In genomic region chr3:113264249-113264648, GRCh38 we compare ENCODE assay signal across 14 cellular contexts. TPM values are rescaled to one million over a fixed set of nuclear protein-coding genes. Genes with fewer than 3 reads are reported as not detected.
DNase-seq lines count a peak whose midpoint lies in the region; ATAC-seq and TF ChIP-seq lines count a peak whose summit lies in the region.
"Had no signal": no experiment of that assay in that cellular context is flagged by ENCODE, and none has a peak within 500 bp of the region (broad histone marks: within the 10 kb centered on the region; RNA-seq: fewer than 3 reads in every experiment).

No MANE protein-coding gene starts in this region.

- H3K36me3 Mint-ChIP-seq in Calu3 (ENCODE audit: insufficient read depth, unreplicated experiment): no peaks in the 10 kb centered on the region
- H3K36me3 Mint-ChIP-seq in CD8-positive, alpha-beta memory T cell: no peaks in the 10 kb centered on the region

- H3K9me3 ChIP-seq in left lung: no peaks in the 10 kb centered on the region
- no peaks in the 10 kb centered on the region for H3K9me3 ChIP-seq in CD8-positive, alpha-beta memory T cell (ENCODE audit: low read length)
- H3K9me3 ChIP-seq: ovary, thoracic aorta had no signal

- no peaks in the 10 kb centered on the region for H3K27me3 ChIP-seq in left lung
- no peaks in the 10 kb centered on the region for H3K27me3 ChIP-seq in CD8-positive, alpha-beta memory T cell (ENCODE audit: insufficient read depth, low read length, poor library complexity, severe bottlenecking)
- H3K27me3 ChIP-seq: ovary had no signal

- H3K27ac ChIP-seq in left lung: no peak overlapping the region
- H3K27ac ChIP-seq in CD8-positive, alpha-beta memory T cell (ENCODE audit: low read depth, low read length): no peak overlapping the region
- H3K27ac ChIP-seq: KMS-11, thoracic aorta had no signal

- ATAC-seq in GM19035 (IDR thresholded peaks at IDR 0.05; ENCODE audit: unreplicated experiment): no peak
- ATAC-seq in left lung: no peak
- ATAC-seq: activated naive CD8-positive, alpha-beta T cell treated with anti-CD3 and anti-CD28 coated beads, Interleukin-2, amount 50 U/mL, for 24 hours had no signal

- no peaks in the 10 kb centered on the region for H3K9me3 Mint-ChIP-seq in Calu3 (ENCODE audit: low read depth, unreplicated experiment)
- H3K9me3 Mint-ChIP-seq in CD8-positive, alpha-beta memory T cell: no peaks in the 10 kb centered on the region
- H3K9me3 Mint-ChIP-seq: activated naive CD8-positive, alpha-beta T cell treated with anti-CD3 and anti-CD28 coated beads, Interleukin-2, amount 50 U/mL, for 24 hours; T-helper 2 cell treated with Interferon-gamma antibody and Interleukin-4, amounts not matched to agents 5 μg/mL and 100 μg/mL, for 36 hours had no signal

- no peak for TF ChIP-seq CTCF in Calu3 (IDR thresholded peaks at IDR 0.05; ENCODE audit: unreplicated experiment)
- no peak for TF ChIP-seq CTCF in left lung (IDR thresholded peaks at IDR 0.05)

- H3K4me3 Mint-ChIP-seq in Calu3 (ENCODE audit: low read depth, unreplicated experiment): no peak overlapping the region
- no peak overlapping the region for H3K4me3 Mint-ChIP-seq in CD8-positive, alpha-beta memory T cell
- H3K4me3 Mint-ChIP-seq: activated naive CD8-positive, alpha-beta T cell treated with anti-CD3 and anti-CD28 coated beads, Interleukin-2, amount 50 U/mL, for 24 hours; T-helper 2 cell treated with Interferon-gamma antibody and Interleukin-4, amounts not matched to agents 5 μg/mL and 100 μg/mL, for 36 hours had no signal

- POLR2A ChIA-PET in CD8-positive, alpha-beta memory T cell (lab: Charles Lee): no interaction called here

- H3K36me3 ChIP-seq in left lung: no peaks in the 10 kb centered on the region
- H3K36me3 ChIP-seq in CD8-positive, alpha-beta memory T cell (ENCODE audit: insufficient read depth, low read length): no peaks in the 10 kb centered on the region
- H3K36me3 ChIP-seq: ovary, thoracic aorta had no signal

- peaks cover 92% of the 10 kb centered on the region for H3K27me3 Mint-ChIP-seq in Calu3 (ENCODE audit: unreplicated experiment)
- peaks cover 4 to 28% of the 10 kb centered on the region in 2 donors for H3K27me3 Mint-ChIP-seq in CD8-positive, alpha-beta memory T cell

- intact Hi-C loops in Calu3 (cut with micrococcal nuclease; ENCODE audit: unreplicated experiment): no loop called here
- intact Hi-C loops in left lung (cut with DNase I): no loop called here

- H3K4me1 ChIP-seq in left lung: no peaks in the 10 kb centered on the region
- no peaks in the 10 kb centered on the region for H3K4me1 ChIP-seq in CD8-positive, alpha-beta memory T cell (ENCODE audit: insufficient read depth, low read length)

- CTCF ChIA-PET in Calu3 (lab: Charles Lee): interaction anchor here (0.7 kb wide), 1 partner anchor 107 kb away, joined by 3 read pairs; no protein-coding TSS in a partner anchor
- CTCF ChIA-PET in CD8-positive, alpha-beta memory T cell (lab: Charles Lee): interaction anchor here (0.9 kb wide), 1 partner anchor 24 kb away, joined by 3 read pairs; no protein-coding TSS in a partner anchor

- H3K4me3 ChIP-seq in left lung: no peak overlapping the region
- H3K4me3 ChIP-seq in CD8-positive, alpha-beta memory T cell (ENCODE audit: low read length): no peak overlapping the region
- H3K4me3 ChIP-seq: ovary, thoracic aorta had no signal

- no peak overlapping the region for H3K27ac Mint-ChIP-seq in Calu3 (ENCODE audit: unreplicated experiment)
- H3K27ac Mint-ChIP-seq in CD8-positive, alpha-beta memory T cell: no peak overlapping the region
- H3K27ac Mint-ChIP-seq: activated naive CD8-positive, alpha-beta T cell treated with anti-CD3 and anti-CD28 coated beads, Interleukin-2, amount 50 U/mL, for 24 hours; T-helper 2 cell treated with Interferon-gamma antibody and Interleukin-4, amounts not matched to agents 5 μg/mL and 100 μg/mL, for 36 hours had no signal

- peak; percentile 51 for DNase-seq in NCI-H748 (lab: John Stamatoyannopoulos, UW; ENCODE audit: unreplicated experiment)
- DNase-seq in NCI-H748 treated with DMSO at 0.1 percent for 48 hours (lab: John Stamatoyannopoulos, UW): no peak
- DNase-seq in SHP77 (lab: John Stamatoyannopoulos, UW): peak; percentile 79 to 82
- peak; percentile 80 for DNase-seq in left kidney (ENCODE audit: low read depth, low spot score)
- no peak for DNase-seq in Calu3
- DNase-seq in left lung: no peak
- DNase-seq in CD8-positive, alpha-beta memory T cell: no peak
- DNase-seq: activated naive CD8-positive, alpha-beta T cell treated with anti-CD3 and anti-CD28 coated beads, Interleukin-2, amount 50 U/mL, for 24 hours; OCI-M1 had no signal

- no peaks in the 10 kb centered on the region for H3K4me1 Mint-ChIP-seq in Calu3 (ENCODE audit: low read depth, unreplicated experiment)
- H3K4me1 Mint-ChIP-seq in CD8-positive, alpha-beta memory T cell: no peaks in the 10 kb centered on the region
- H3K4me1 Mint-ChIP-seq: activated naive CD8-positive, alpha-beta T cell treated with anti-CD3 and anti-CD28 coated beads, Interleukin-2, amount 50 U/mL, for 24 hours had no signal

- BruUV-seq in Calu3 (replicated peaks; lab: Mats Ljungman, UMichigan): no TSS peak

RNA-seq across cellular contexts. Expression of gene BOC, which starts 52.9 kb away (rescaled TPM):
- total RNA-seq in Calu3 (2022) (0.07 and 0.32 TPM in 2 replicates), left lung (10 to 100 TPM in 1 of 2 donors, 1 to 10 TPM in 1; 6.0 to 19.6 TPM)
- not detected for total RNA-seq in CD8-positive, alpha-beta memory T cell
- polyA plus RNA-seq in CD8-positive, alpha-beta memory T cell: not detected

Comparison
In these comparisons a context has a peak if more than half of its experiments do, and no peak if none do; other contexts are left out.
1. DNase-seq: peak in NCI-H748 (single experiment), SHP77 (2 of 2) and left kidney (single experiment); none in NCI-H748 treated with DMSO at 0.1 percent for 48 hours (single experiment), Calu3 (single experiment), left lung (0 of 2) and CD8-positive, alpha-beta memory T cell (0 of 5).